In genomic region chr15:100939786-100940185, GRCh38 we compare ENCODE assay signal across 20 cellular contexts. TPM values are rescaled to one million over a fixed set of nuclear protein-coding genes. Genes with fewer than 3 reads are reported as not detected.
"Had no signal": no experiment of that assay in that cellular context is flagged by ENCODE, and none has a peak within 500 bp of the region (broad histone marks: within the 10 kb centered on the region; RNA-seq: fewer than 3 reads in every experiment).

No MANE protein-coding gene starts in this region.

- H2AFZ ChIP-seq: hepatocyte, parathyroid adenoma had no signal

- H3K79me2 ChIP-seq: hepatocyte, parathyroid adenoma had no signal

- H3K27me3 ChIP-seq: body of pancreas, hepatocyte, suprapubic skin, transverse colon, uterus had no signal

- H3K9me3 ChIP-seq: body of pancreas, suprapubic skin, transverse colon had no signal

- H3K36me3 ChIP-seq: suprapubic skin, transverse colon, uterus had no signal

- DNase-seq: activated CD4-positive, alpha-beta T cell treated with anti-CD3 and anti-CD28 coated beads, Interleukin-2, amount 10 ng/mL, durations not matched to agents 24 days and 14 days; activated CD8-positive, alpha-beta T cell treated with anti-CD3 and anti-CD28 coated beads, Interleukin-2, amount 10 ng/mL, durations not matched to agents 7 days and 5 days; activated naive CD4-positive, alpha-beta T cell treated with Interleukin-2 at 50 U/mL for 16 hours; activated naive CD8-positive, alpha-beta T cell treated with anti-CD3 and anti-CD28 coated beads, Interleukin-2, amount 10 ng/mL, durations not matched to agents 7 days and 5 days; activated T-cell treated with anti-CD3 and anti-CD28 coated beads, Interleukin-2, amount 50 U/mL, for 24 hours; amygdala; body of pancreas; effector memory CD8-positive, alpha-beta T cell; foreskin fibroblast; mesendoderm; naive thymus-derived CD8-positive, alpha-beta T cell; stimulated activated CD4-positive, alpha-beta T cell treated with anti-CD3 and anti-CD28 coated beads, Interleukin-4, amount 100 ng/mL, for 1 hour; stimulated activated naive CD8-positive, alpha-beta T cell treated with anti-CD3 and anti-CD28 coated beads, Interleukin-15, amount 100 ng/mL, for 72 hours; transverse colon; uterus had no signal

- H3K27ac ChIP-seq: body of pancreas, hepatocyte, parathyroid adenoma, suprapubic skin, transverse colon, uterus had no signal

- H3K9ac ChIP-seq: parathyroid adenoma had no signal

- H3K4me1 ChIP-seq: body of pancreas, parathyroid adenoma, uterus had no signal

- ATAC-seq: activated CD8-positive, alpha-beta T cell treated with anti-CD3 and anti-CD28 coated beads, Interleukin-2, amount 10 ng/mL, durations not matched to agents 7 days and 5 days; body of pancreas; effector memory CD8-positive, alpha-beta T cell; naive thymus-derived CD8-positive, alpha-beta T cell; sciatic nerve; stimulated activated naive CD8-positive, alpha-beta T cell treated with anti-CD3 and anti-CD28 coated beads, Interleukin-15, amount 100 ng/mL, for 72 hours had no signal

- H3K4me2 ChIP-seq: hepatocyte, smooth muscle cell had no signal

- H3K4me3 ChIP-seq: body of pancreas, hepatocyte, smooth muscle cell, suprapubic skin, transverse colon, uterus had no signal

RNA-seq across cellular contexts. Expression of gene LRRK1, which starts 20.6 kb away (rescaled TPM):
- polyA plus RNA-seq: naive thymus-derived CD8-positive, alpha-beta T cell had no signal
